In genomic region chr14:68771631-68772030, GRCh38 we compare ENCODE assay signal across 11 cellular contexts.
DNase-seq lines count a peak whose midpoint lies in the region; ATAC-seq and TF ChIP-seq lines count a peak whose summit lies in the region.
"Had no signal": no experiment of that assay in that cellular context is flagged by ENCODE, and none has a peak within 500 bp of the region (broad histone marks: within the 10 kb centered on the region; RNA-seq: fewer than 3 reads in every experiment).

No MANE protein-coding gene starts in this region.

- no peaks in the 10 kb centered on the region for H3K27me3 Mint-ChIP-seq in stimulated activated naive CD8-positive, alpha-beta T cell treated with anti-CD3 and anti-CD28 coated beads, Interleukin-15, Interleukin-2, amounts not matched to agents 100 ng/mL and 50 ng/mL, for 24 hours
- no peaks in the 10 kb centered on the region for H3K27me3 Mint-ChIP-seq in effector memory CD8-positive, alpha-beta T cell
- H3K27me3 Mint-ChIP-seq: IgD-negative memory B cell had no signal

- H3K9ac ChIP-seq in mucosa of rectum (ENCODE audit: low read depth in 1 of 2, low read length in 2 of 2), result no peak overlapping the region

- H3K9me3 Mint-ChIP-seq in stimulated activated naive CD8-positive, alpha-beta T cell treated with anti-CD3 and anti-CD28 coated beads, Interleukin-15, Interleukin-2, amounts not matched to agents 100 ng/mL and 50 ng/mL, for 24 hours, result peaks cover 10% of the 10 kb centered on the region
- no peaks in the 10 kb centered on the region for H3K9me3 Mint-ChIP-seq in effector memory CD8-positive, alpha-beta T cell

- CTCF ChIA-PET in GM10248 (lab: Yijun Ruan, JAX), result interaction anchor here (1.2 to 1.8 kb wide), 2 partner anchors 11 to 353 kb away, joined by 3 to 4 read pairs; no protein-coding TSS in a partner anchor

- H3K4me3 Mint-ChIP-seq in stimulated activated naive CD8-positive, alpha-beta T cell treated with anti-CD3 and anti-CD28 coated beads, Interleukin-15, Interleukin-2, amounts not matched to agents 100 ng/mL and 50 ng/mL, for 24 hours, result no peak overlapping the region
- peak overlapping the region; percentile 16 to 62 for H3K4me3 Mint-ChIP-seq in effector memory CD8-positive, alpha-beta T cell
- H3K4me3 Mint-ChIP-seq: IgD-negative memory B cell had no signal

- no peak for ATAC-seq in stimulated activated naive CD8-positive, alpha-beta T cell treated with anti-CD3 and anti-CD28 coated beads, Interleukin-15, Interleukin-2, amounts not matched to agents 100 U/mL and 50 U/mL, for 24 hours
- peak; percentile 49 for ATAC-seq in effector memory CD8-positive, alpha-beta T cell (replicated peaks)
- ATAC-seq in HG03460 (IDR thresholded peaks at IDR 0.05; ENCODE audit: unreplicated experiment), result no peak
- no peak for ATAC-seq in HG03280 (IDR thresholded peaks at IDR 0.05; ENCODE audit: unreplicated experiment)

- no peaks in the 10 kb centered on the region for H3K36me3 ChIP-seq in mucosa of rectum (ENCODE audit: control insufficient read depth in 2 of 2, insufficient read depth in 2 of 2, low read length in 2 of 2)
- H3K36me3 ChIP-seq: SJSA1 had no signal

- TF ChIP-seq CTCF in GM10248 (IDR thresholded peaks at IDR 0.05; ENCODE audit: control extremely low read depth, extremely low read depth, low read depth, missing control alignments), result no peak

- no peaks in the 10 kb centered on the region for H3K27me3 ChIP-seq in mucosa of rectum (ENCODE audit: control insufficient read depth in 2 of 2, insufficient read depth in 2 of 2, low read length in 2 of 2)
- H3K27me3 ChIP-seq: SJSA1 had no signal

- peaks cover 0 to 4% of the 10 kb centered on the region in 2 donors for H3K4me1 ChIP-seq in mucosa of rectum (ENCODE audit: control insufficient read depth in 2 of 2, insufficient read depth in 2 of 2, low read length in 2 of 2)

- H3K4me3 ChIP-seq in mucosa of rectum (ENCODE audit: low read length in 2 of 2), result no peak overlapping the region
- H3K4me3 ChIP-seq: SJSA1 had no signal

- H3K36me3 Mint-ChIP-seq in stimulated activated naive CD8-positive, alpha-beta T cell treated with anti-CD3 and anti-CD28 coated beads, Interleukin-15, Interleukin-2, amounts not matched to agents 100 ng/mL and 50 ng/mL, for 24 hours (ENCODE audit: low read depth), result peaks cover 4% of the 10 kb centered on the region
- no peaks in the 10 kb centered on the region for H3K36me3 Mint-ChIP-seq in effector memory CD8-positive, alpha-beta T cell (ENCODE audit: insufficient read depth)

- peaks cover 51% of the 10 kb centered on the region for H3K4me1 Mint-ChIP-seq in stimulated activated naive CD8-positive, alpha-beta T cell treated with anti-CD3 and anti-CD28 coated beads, Interleukin-15, Interleukin-2, amounts not matched to agents 100 ng/mL and 50 ng/mL, for 24 hours (ENCODE audit: low read depth)
- peaks cover 28 to 40% of the 10 kb centered on the region in 2 donors for H3K4me1 Mint-ChIP-seq in effector memory CD8-positive, alpha-beta T cell (ENCODE audit: low read depth in 2 of 2)

- peak overlapping the region; percentile 9 for H3K27ac Mint-ChIP-seq in stimulated activated naive CD8-positive, alpha-beta T cell treated with anti-CD3 and anti-CD28 coated beads, Interleukin-15, Interleukin-2, amounts not matched to agents 100 ng/mL and 50 ng/mL, for 24 hours
- peak overlapping the region in 1 of 2 donors; percentile 75 for H3K27ac Mint-ChIP-seq in effector memory CD8-positive, alpha-beta T cell
- H3K27ac Mint-ChIP-seq: IgD-negative memory B cell had no signal

- peak overlapping the region; percentile 31 to 45 for H3K27ac ChIP-seq in mucosa of rectum (ENCODE audit: low read depth in 2 of 2, low read length in 2 of 2)
- H3K27ac ChIP-seq: SJSA1 had no signal

- POLR2A ChIA-PET in GM10248 (lab: Yijun Ruan, JAX), result no interaction called here

- DNase-seq in stimulated activated naive CD8-positive, alpha-beta T cell treated with anti-CD3 and anti-CD28 coated beads, Interleukin-15, Interleukin-2, amounts not matched to agents 100 U/mL and 50 U/mL, for 24 hours, result no peak
- no peak for DNase-seq in effector memory CD8-positive, alpha-beta T cell
- no peak for DNase-seq in SW 1271 (lab: John Stamatoyannopoulos, UW)
- no peak for DNase-seq in GM10248 (ENCODE audit: extremely low spot score)
- DNase-seq: hippocampal formation had no signal

- no peaks in the 10 kb centered on the region for H3K9me3 ChIP-seq in mucosa of rectum (ENCODE audit: control insufficient read depth in 2 of 2, low read length in 2 of 2)
